Comparison of ENCODE assay signal across 19 cellular contexts in genomic region chr10:3693031-3693714, GRCh38.
A peak's percentile ranks its signal among the peaks of the same experiment; 100 is the strongest.
DNase-seq lines count a peak whose midpoint lies in the region; ATAC-seq and TF ChIP-seq lines count a peak whose summit lies in the region.
"Had no signal": no experiment of that assay in that cellular context is flagged by ENCODE, and none has a peak within 500 bp of the region (broad histone marks: within the 10 kb centered on the region; RNA-seq: fewer than 3 reads in every experiment).

No MANE protein-coding gene starts in this region.

- intact Hi-C loops in right cardiac atrium (cut with DNase I) (no loop called here), left ventricle myocardium inferior (cut with micrococcal nuclease) (no loop called here), vagina (cut with DNase I) (no loop called here)
- intact Hi-C loops in activated CD4-positive, alpha-beta T cell treated with anti-CD3 and anti-CD28 coated beads for 36 hours (cut with DNase I, micrococcal nuclease), result no loop called here

- no peaks in the 10 kb centered on the region for H3K36me3 Mint-ChIP-seq in endodermal cell (ENCODE audit: low read depth)
- no peaks in the 10 kb centered on the region for H3K36me3 Mint-ChIP-seq in activated CD4-positive, alpha-beta T cell treated with anti-CD3 and anti-CD28 coated beads for 36 hours (ENCODE audit: low read depth)
- H3K36me3 Mint-ChIP-seq: CD14-positive monocyte had no signal

- no peak overlapping the region for H2BK120ac ChIP-seq in trophoblast cell (ENCODE audit: insufficient read depth, low read length, poor library complexity)

- H3K36me3 ChIP-seq in left ventricle myocardium inferior (no peaks in the 10 kb centered on the region), endodermal cell (ENCODE audit: control insufficient read depth, insufficient read depth, low read length) (no peaks in the 10 kb centered on the region), trophoblast cell (ENCODE audit: control insufficient read depth in 1 of 2, insufficient read depth in 2 of 2, low read length in 2 of 2) (no peaks in the 10 kb centered on the region), vagina (no peaks in the 10 kb centered on the region)
- H3K36me3 ChIP-seq: Peyer's patch had no signal

- H3K27ac ChIP-seq in right cardiac atrium (ENCODE audit: low read length), result no peak overlapping the region
- no peak overlapping the region for H3K27ac ChIP-seq in left ventricle myocardium inferior (replicated peaks)
- H3K27ac ChIP-seq in endodermal cell (ENCODE audit: low read depth, low read length), result no peak overlapping the region
- H3K27ac ChIP-seq in trophoblast cell (ENCODE audit: low read depth, low read length), result no peak overlapping the region
- peak overlapping the region; percentile 2 for H3K27ac ChIP-seq in vagina
- H3K27ac ChIP-seq: Peyer's patch had no signal

- peak overlapping the region; percentile 0 for H3K18ac ChIP-seq in trophoblast cell (ENCODE audit: low read length)

- H4K91ac ChIP-seq in trophoblast cell (ENCODE audit: low read depth, low read length), result peak overlapping the region; percentile 0

- no peaks in the 10 kb centered on the region for H3K79me2 ChIP-seq in trophoblast cell (ENCODE audit: control insufficient read depth, insufficient read depth, low read length, poor library complexity)

- H3K14ac ChIP-seq in trophoblast cell (ENCODE audit: low read length), result peak overlapping the region; percentile 1

- H3K4me3 ChIP-seq in right cardiac atrium (ENCODE audit: low read length) (no peak overlapping the region), left ventricle myocardium inferior (no peak overlapping the region), endodermal cell (ENCODE audit: low read length) (no peak overlapping the region), trophoblast cell (ENCODE audit: low read depth, low read length) (no peak overlapping the region), vagina (no peak overlapping the region)
- H3K4me3 ChIP-seq: Peyer's patch had no signal

- H3K23ac ChIP-seq in trophoblast cell (ENCODE audit: low read length), result no peak overlapping the region

- no peaks in the 10 kb centered on the region for H3K27me3 Mint-ChIP-seq in endodermal cell (ENCODE audit: insufficient read depth)
- H3K27me3 Mint-ChIP-seq in activated CD4-positive, alpha-beta T cell treated with anti-CD3 and anti-CD28 coated beads for 36 hours, result no peaks in the 10 kb centered on the region

- no peak overlapping the region for H3K4ac ChIP-seq in trophoblast cell (ENCODE audit: low read depth, low read length)

- ATAC-seq in right cardiac atrium, result peak; percentile 25 to 30
- ATAC-seq in GM18873 (IDR thresholded peaks at IDR 0.05; ENCODE audit: low FRiP score, unreplicated experiment), result no peak
- ATAC-seq in activated CD4-positive, alpha-beta T cell treated with anti-CD3 and anti-CD28 coated beads for 36 hours, result no peak

- H3K9me3 ChIP-seq in right cardiac atrium (ENCODE audit: control insufficient read depth, low read length) (no peaks in the 10 kb centered on the region), left ventricle myocardium inferior (replicated peaks) (no peaks in the 10 kb centered on the region), endodermal cell (ENCODE audit: control insufficient read depth, low read length) (no peaks in the 10 kb centered on the region), trophoblast cell (ENCODE audit: insufficient read depth, low read depth, low read length) (no peaks in the 10 kb centered on the region), vagina (no peaks in the 10 kb centered on the region)
- H3K9me3 ChIP-seq: Peyer's patch had no signal

- H3K4me1 ChIP-seq in right cardiac atrium (ENCODE audit: control insufficient read depth, insufficient read depth, low read length) (no peaks in the 10 kb centered on the region), left ventricle myocardium inferior (peaks cover 16% of the 10 kb centered on the region), endodermal cell (ENCODE audit: control insufficient read depth, insufficient read depth, low read length) (peaks cover 18% of the 10 kb centered on the region), trophoblast cell (ENCODE audit: control insufficient read depth in 1 of 2, insufficient read depth in 2 of 2, low read length in 2 of 2) (peaks cover 12 to 14% of the 10 kb centered on the region in 2 experiments), vagina (peaks cover 12% of the 10 kb centered on the region)
- H3K4me1 ChIP-seq: Peyer's patch had no signal

- H3K9ac ChIP-seq in endodermal cell (ENCODE audit: extremely low read depth, low read length, poor library complexity, severe bottlenecking) (no peak overlapping the region), trophoblast cell (ENCODE audit: low read length) (no peak overlapping the region)

- no peak for DNase-seq in right cardiac atrium
- DNase-seq in left ventricle myocardium inferior, result no peak
- DNase-seq in endodermal cell, result no peak
- DNase-seq in trophoblast cell, result no peak
- no peak for DNase-seq in vagina (ENCODE audit: extremely low spot score in 2 of 2)
- no peak for DNase-seq in stimulated activated CD4-positive, alpha-beta T cell treated with anti-CD3 and anti-CD28 coated beads, Interleukin-12 subunit alpha, Interleukin-12 subunit beta, amount 100 ng/mL, for 4 hours
- no peak for DNase-seq in activated CD4-positive, alpha-beta T cell treated with anti-CD3 and anti-CD28 coated beads for 36 hours
- DNase-seq: 8988T, GF-D8, GOT3, NCI-H1092 treated with DMSO at 0.1 percent for 48 hours, NCI-H146, NCI-H2029 treated with DMSO at 0.1 percent for 48 hours, NCI-H2171, NCI-H446, NCI-H526 treated with DMSO at 0.1 percent for 48 hours, Peyer's patch had no signal

- H2AK5ac ChIP-seq in trophoblast cell (ENCODE audit: low read length), result no peak overlapping the region

- H3K4me3 Mint-ChIP-seq in endodermal cell, result no peak overlapping the region
- H3K4me3 Mint-ChIP-seq in activated CD4-positive, alpha-beta T cell treated with anti-CD3 and anti-CD28 coated beads for 36 hours, result no peak overlapping the region
- H3K4me3 Mint-ChIP-seq: CD14-positive monocyte had no signal

- peaks cover 37% of the 10 kb centered on the region for H3K4me1 Mint-ChIP-seq in endodermal cell
- peaks cover 18% of the 10 kb centered on the region for H3K4me1 Mint-ChIP-seq in activated CD4-positive, alpha-beta T cell treated with anti-CD3 and anti-CD28 coated beads for 36 hours
- H3K4me1 Mint-ChIP-seq: CD14-positive monocyte had no signal

- no peak overlapping the region for H3K4me2 ChIP-seq in trophoblast cell (ENCODE audit: low read length)

- no peak for TF ChIP-seq POLR2A in vagina (IDR thresholded peaks at IDR 0.05)

- no peak overlapping the region for H4K12ac ChIP-seq in trophoblast cell (ENCODE audit: low read depth, low read length)

- no peak overlapping the region for H2AFZ ChIP-seq in trophoblast cell (ENCODE audit: insufficient read depth, low read length, poor library complexity)

- POLR2A ChIA-PET in activated CD4-positive, alpha-beta T cell treated with anti-CD3 and anti-CD28 coated beads for 36 hours (lab: Charles Lee), result no interaction called here

- peak overlapping the region; percentile 28 for H3K27ac Mint-ChIP-seq in endodermal cell
- no peak overlapping the region for H3K27ac Mint-ChIP-seq in activated CD4-positive, alpha-beta T cell treated with anti-CD3 and anti-CD28 coated beads for 36 hours
- H3K27ac Mint-ChIP-seq: CD14-positive monocyte had no signal

- TF ChIP-seq CTCF in left ventricle myocardium inferior (IDR thresholded peaks at IDR 0.05; ENCODE audit: borderline replicate concordance) (no peak), endodermal cell (conservative IDR thresholded peaks at IDR 0.05) (no peak), vagina (IDR thresholded peaks at IDR 0.05) (no peak)

- H3K27me3 ChIP-seq in right cardiac atrium (ENCODE audit: control insufficient read depth, insufficient read depth), result no peaks in the 10 kb centered on the region
- H3K27me3 ChIP-seq in left ventricle myocardium inferior (ENCODE audit: low read depth), result no peaks in the 10 kb centered on the region
- no peaks in the 10 kb centered on the region for H3K27me3 ChIP-seq in endodermal cell (ENCODE audit: control insufficient read depth, insufficient read depth, low read length, poor library complexity, severe bottlenecking)
- H3K27me3 ChIP-seq in trophoblast cell (ENCODE audit: insufficient read depth, low read length), result no peaks in the 10 kb centered on the region
- H3K27me3 ChIP-seq in vagina, result no peaks in the 10 kb centered on the region
- H3K27me3 ChIP-seq: Peyer's patch had no signal

- CTCF ChIA-PET in activated CD4-positive, alpha-beta T cell treated with anti-CD3 and anti-CD28 coated beads for 36 hours (lab: Charles Lee), result interaction anchor here (0.6 to 0.7 kb wide), 2 partner anchors 61 to 268 kb away, joined by 3 read pairs; no protein-coding TSS in a partner anchor

- WGBS in right cardiac atrium, result 93% methylated on average over 11 of the region's 11 CpGs
- 90 to 100% methylated on average over 2 to 11 of the region's 11 CpGs for WGBS in endodermal cell (ENCODE audit: insufficient coverage in 1 of 2, insufficient read length in 1 of 2), 2 experiments
- WGBS in trophoblast cell (ENCODE audit: extremely low coverage, insufficient coverage, insufficient read length), result no CpG with 5 or more reads among the region's 11 CpGs

- no peak overlapping the region for H2BK5ac ChIP-seq in trophoblast cell (ENCODE audit: low read depth, low read length, poor library complexity)

- H3K79me1 ChIP-seq in trophoblast cell (ENCODE audit: low read length), result peaks cover 3% of the 10 kb centered on the region

- H3K9me3 Mint-ChIP-seq in endodermal cell, result no peaks in the 10 kb centered on the region
- H3K9me3 Mint-ChIP-seq in activated CD4-positive, alpha-beta T cell treated with anti-CD3 and anti-CD28 coated beads for 36 hours (ENCODE audit: low read depth), result no peaks in the 10 kb centered on the region

- no peak overlapping the region for H4K8ac ChIP-seq in trophoblast cell (ENCODE audit: low read depth, low read length)

- H2BK12ac ChIP-seq in trophoblast cell (ENCODE audit: low read length), result peak overlapping the region; percentile 0

Comparison
In these comparisons a context has a peak if more than half of its experiments do, and no peak if none do; other contexts are left out.
1. ATAC-seq: peak in right cardiac atrium (2 of 2); none in GM18873 (single experiment) and activated CD4-positive, alpha-beta T cell treated with anti-CD3 and anti-CD28 coated beads for 36 hours (single experiment).